ENCODE assay signal across 22 cellular contexts in the genomic region with DNA sequence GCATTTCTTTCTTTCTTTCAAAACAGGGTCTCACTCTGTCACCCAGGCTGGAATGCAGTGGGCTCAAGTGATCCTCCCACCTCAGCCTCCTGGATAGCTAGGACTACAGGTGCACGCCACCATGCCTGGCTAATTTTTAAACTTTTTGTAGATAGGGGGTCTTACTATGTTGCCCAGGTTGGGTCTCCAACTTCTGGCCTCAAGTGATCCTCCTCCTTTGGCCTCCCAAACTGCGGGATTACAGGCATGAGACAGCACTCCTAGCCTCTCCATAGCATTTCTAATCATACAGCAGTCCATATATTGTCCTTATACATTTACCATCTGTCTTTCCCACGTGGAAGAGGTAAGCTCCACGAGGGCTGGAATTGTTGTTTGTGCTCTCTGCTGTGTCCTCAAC. TPM values are rescaled to one million over a fixed set of nuclear protein-coding genes. Genes with fewer than 3 reads are reported as not detected.
DNase-seq lines count a peak whose midpoint lies in the region; ATAC-seq and TF ChIP-seq lines count a peak whose summit lies in the region.
"Had no signal": no experiment of that assay in that cellular context is flagged by ENCODE, and none has a peak within 500 bp of the region (broad histone marks: within the 10 kb centered on the region; RNA-seq: fewer than 3 reads in every experiment).

No MANE protein-coding gene starts in this region.

- H3K9me3 ChIP-seq in psoas muscle (no peaks in the 10 kb centered on the region), gastroesophageal sphincter (no peaks in the 10 kb centered on the region)
- H3K9me3 ChIP-seq: BE2C, left lung, spleen, thoracic aorta had no signal

- H3K4me1 Mint-ChIP-seq in activated naive CD4-positive, alpha-beta T cell treated with anti-CD3 and anti-CD28 coated beads, Interleukin-2, amount 50 U/mL, for 24 hours = peaks cover 21% of the 10 kb centered on the region
- H3K4me1 Mint-ChIP-seq in central memory CD8-positive, alpha-beta T cell = peaks cover 25% of the 10 kb centered on the region

- H3K27me3 Mint-ChIP-seq in activated naive CD4-positive, alpha-beta T cell treated with anti-CD3 and anti-CD28 coated beads, Interleukin-2, amount 50 U/mL, for 24 hours = peaks cover 6% of the 10 kb centered on the region
- peaks cover 38% of the 10 kb centered on the region for H3K27me3 Mint-ChIP-seq in central memory CD8-positive, alpha-beta T cell

- 89 to 93% (median 93%) methylated on average over 4 of the region's 4 CpGs for WGBS in psoas muscle, 3 donors
- 100% methylated on average over 2 of the region's 4 CpGs for WGBS in gastroesophageal sphincter (ENCODE audit: low coverage in 1 of 2), 2 donors

- H3K4me3 Mint-ChIP-seq in activated naive CD4-positive, alpha-beta T cell treated with anti-CD3 and anti-CD28 coated beads, Interleukin-2, amount 50 U/mL, for 24 hours = no peak overlapping the region
- peak overlapping the region; percentile 83 for H3K4me3 Mint-ChIP-seq in central memory CD8-positive, alpha-beta T cell

- H3K9me3 Mint-ChIP-seq in activated naive CD4-positive, alpha-beta T cell treated with anti-CD3 and anti-CD28 coated beads, Interleukin-2, amount 50 U/mL, for 24 hours = no peaks in the 10 kb centered on the region
- H3K9me3 Mint-ChIP-seq in central memory CD8-positive, alpha-beta T cell = no peaks in the 10 kb centered on the region
- H3K9me3 Mint-ChIP-seq: activated CD8-positive, alpha-beta T cell treated with anti-CD3 and anti-CD28 coated beads for 36 hours; mesothelial cell of epicardium had no signal

- no peak for DNase-seq in activated naive CD4-positive, alpha-beta T cell (lab: John Stamatoyannopoulos, UW)
- no peak for DNase-seq in Jurkat, Clone E6-1 (ENCODE audit: low read depth, low spot score)
- DNase-seq in central memory CD8-positive, alpha-beta T cell (ENCODE audit: low spot score in 2 of 2) = no peak
- no peak for DNase-seq in psoas muscle
- DNase-seq in stimulated activated CD4-positive, alpha-beta T cell treated with anti-CD3 and anti-CD28 coated beads, Interleukin-4, amount 100 ng/mL, for 1 hour = no peak
- DNase-seq: activated T-cell treated with anti-CD3 and anti-CD28 coated beads for 4 hours; BE2C; DMS 273 treated with DMSO at 0.1 percent for 48 hours; H7; NCI-H2171 treated with DMSO at 0.1 percent for 48 hours; NCI-H69; spleen; stimulated activated naive CD4-positive, alpha-beta T cell treated with Interleukin-2 at 50 U/mL for 16 hours had no signal

- H3K27ac ChIP-seq in psoas muscle = peak overlapping the region; percentile 85
- no peak overlapping the region for H3K27ac ChIP-seq in gastroesophageal sphincter
- H3K27ac ChIP-seq: spleen, thoracic aorta had no signal

- TF ChIP-seq CTCF in psoas muscle (IDR thresholded peaks at IDR 0.05) = no peak
- no peak for TF ChIP-seq CTCF in gastroesophageal sphincter (IDR thresholded peaks at IDR 0.05)

- ATAC-seq in central memory CD8-positive, alpha-beta T cell (replicated peaks; ENCODE audit: extremely low read depth, poor library complexity, severe bottlenecking) = no peak
- ATAC-seq in psoas muscle = no peak
- no peak for ATAC-seq in gastroesophageal sphincter
- ATAC-seq in HG03571 (IDR thresholded peaks at IDR 0.05; ENCODE audit: unreplicated experiment) = no peak
- ATAC-seq: Right ventricle myocardium inferior had no signal

- peaks cover 10% of the 10 kb centered on the region for H3K4me1 ChIP-seq in psoas muscle
- peaks cover 0 to 21% (median 12%) of the 10 kb centered on the region in 3 donors for H3K4me1 ChIP-seq in gastroesophageal sphincter

- no peaks in the 10 kb centered on the region for H3K36me3 Mint-ChIP-seq in activated naive CD4-positive, alpha-beta T cell treated with anti-CD3 and anti-CD28 coated beads, Interleukin-2, amount 50 U/mL, for 24 hours
- H3K36me3 Mint-ChIP-seq in central memory CD8-positive, alpha-beta T cell (ENCODE audit: insufficient read depth) = peaks cover 2% of the 10 kb centered on the region

- H3K27me3 ChIP-seq in psoas muscle (ENCODE audit: insufficient read depth in 3 of 3, low read length in 2 of 3) = no peaks in the 10 kb centered on the region
- H3K27me3 ChIP-seq in gastroesophageal sphincter = no peaks in the 10 kb centered on the region
- H3K27me3 ChIP-seq: BE2C had no signal

- no peak for TF ChIP-seq POLR2A in gastroesophageal sphincter (IDR thresholded peaks at IDR 0.05)

- 0 out of 2 replicates have a peak overlapping the region, but pooled peaks have one; percentile 73 for H3K4me3 ChIP-seq in Jurkat, Clone E6-1 (ENCODE audit: low read length)
- no peak overlapping the region for H3K4me3 ChIP-seq in psoas muscle
- no peak overlapping the region for H3K4me3 ChIP-seq in gastroesophageal sphincter

- TF ChIP-seq EP300 in gastroesophageal sphincter (IDR thresholded peaks at IDR 0.05) = no peak

- H3K36me3 ChIP-seq in psoas muscle (ENCODE audit: insufficient read depth in 1 of 2, low read depth in 1 of 2) = no peaks in the 10 kb centered on the region
- H3K36me3 ChIP-seq in gastroesophageal sphincter = no peaks in the 10 kb centered on the region
- H3K36me3 ChIP-seq: BE2C, left lung, spleen, thoracic aorta had no signal

- intact Hi-C loops in psoas muscle (cut with DNase I) = loop anchor here (5.0 to 10.0 kb wide), 3 partner anchors 45 to 198 kb away; no protein-coding TSS in a partner anchor

- H3K27ac Mint-ChIP-seq in activated naive CD4-positive, alpha-beta T cell treated with anti-CD3 and anti-CD28 coated beads, Interleukin-2, amount 50 U/mL, for 24 hours = peak overlapping the region; percentile 9
- no peak overlapping the region for H3K27ac Mint-ChIP-seq in central memory CD8-positive, alpha-beta T cell (ENCODE audit: low read depth)
- H3K27ac Mint-ChIP-seq: activated CD8-positive, alpha-beta T cell treated with anti-CD3 and anti-CD28 coated beads for 36 hours; mesothelial cell of epicardium had no signal

RNA-seq across cellular contexts. Expression of a gene that starts 2.0 kb away (rescaled TPM):
- not detected for polyA plus RNA-seq in Jurkat, Clone E6-1 (2012; ENCODE audit: insufficient read depth, insufficient read length)
- total RNA-seq in psoas muscle (10 to 100 TPM; 37.7 to 46.7 (median 44.9) TPM), gastroesophageal sphincter (10 to 100 TPM in 1 of 4 donors, 1 to 10 TPM in 3; 3.3 to 19.5 (median 4.9) TPM)
- polyA plus RNA-seq in psoas muscle = 10 to 100 TPM in 1 of 3 donors, 1 to 10 TPM in 1, under 1 TPM in 1; 0.51 to 20.5 (median 5.0) TPM
- total RNA-seq: OCI-LY7 had no signal
